Comparison of ENCODE assay signal across 8 cellular contexts in genomic region chr4:6573986-6574746, GRCh38. TPM values are rescaled to one million over a fixed set of nuclear protein-coding genes. Genes with fewer than 3 reads are reported as not detected.
DNase-seq lines count a peak whose midpoint lies in the region; ATAC-seq and TF ChIP-seq lines count a peak whose summit lies in the region.

No MANE protein-coding gene starts in this region.

- DNase-seq in H7 (peak; percentile 57), T-helper 17 cell (no peak), fibroblast of villous mesenchyme (ENCODE audit: low read depth) (no peak), skeletal muscle cell (ENCODE audit: low read depth) (no peak), hippocampal formation (lab: John Stamatoyannopoulos, UW) (no peak), T-helper 9 cell (no peak), NCI-H510A treated with DMSO at 0.1 percent for 48 hours (lab: John Stamatoyannopoulos, UW) (no peak)

- H3K4me3 ChIP-seq in H7 (ENCODE audit: insufficient read depth, low read depth, low read length) (peak overlapping the region; percentile 78), fibroblast of villous mesenchyme (ENCODE audit: low read depth, low read length) (peak overlapping the region; percentile 93), skeletal muscle cell (ENCODE audit: low read depth, low read length) (peak overlapping the region; percentile 76)

- H3K27ac Mint-ChIP-seq in T-helper 17 cell: peak overlapping the region; percentile 82

- no peak for TF ChIP-seq CTCF in fibroblast of villous mesenchyme (IDR thresholded peaks at IDR 0.05; ENCODE audit: insufficient read depth, low read depth, low read length)

- H3K36me3 Mint-ChIP-seq in T-helper 17 cell (ENCODE audit: low read depth): peaks cover 6% of the 10 kb centered on the region

- ATAC-seq in T-helper 17 cell (no peak), GM18873 (IDR thresholded peaks at IDR 0.05; ENCODE audit: low FRiP score, unreplicated experiment) (no peak)

- no peaks in the 10 kb centered on the region for H3K27me3 Mint-ChIP-seq in T-helper 17 cell

- H3K4me3 Mint-ChIP-seq in T-helper 17 cell: peak overlapping the region; percentile 92

- peaks cover 15% of the 10 kb centered on the region for H3K27me3 ChIP-seq in H7 (ENCODE audit: control insufficient read depth, insufficient read depth, low read length)

- H3K36me3 ChIP-seq in H7 (replicated peaks; ENCODE audit: control insufficient read depth, insufficient read depth, low read length): peaks cover 1% of the 10 kb centered on the region; the same call in 1 of the 2 replicates

- H3K4me1 Mint-ChIP-seq in T-helper 17 cell: peaks cover 11% of the 10 kb centered on the region

- H3K9me3 ChIP-seq in T-helper 17 cell (ENCODE audit: control insufficient read depth, low read length, poor library complexity, severe bottlenecking): no peaks in the 10 kb centered on the region

RNA-seq across cellular contexts. Expression of gene MAN2B2, which starts 0.8 kb away (rescaled TPM):
- total RNA-seq in H7 (2014; rRNA removed; shearing (Covaris generic)): 3.4 and 4.4 TPM in 2 replicates
- total RNA-seq in T-helper 17 cell (10 to 100 TPM; 27.0 to 34.9 TPM), fibroblast of villous mesenchyme (13.9 and 14.2 TPM in 2 replicates)
